In genomic region chr12:79521576-79521975, GRCh38 we compare ENCODE assay signal across 20 cellular contexts.
"Had no signal": no experiment of that assay in that cellular context is flagged by ENCODE, and none has a peak within 500 bp of the region (broad histone marks: within the 10 kb centered on the region; RNA-seq: fewer than 3 reads in every experiment).

No MANE protein-coding gene starts in this region.

- H3K36me3 ChIP-seq: brain microvascular endothelial cell, colonic mucosa, esophagus squamous epithelium, thyroid gland had no signal

- H3K27me3 ChIP-seq: brain microvascular endothelial cell, colonic mucosa, esophagus squamous epithelium, thyroid gland had no signal

- H3K9me3 ChIP-seq: colonic mucosa, esophagus squamous epithelium, thyroid gland had no signal

- DNase-seq: activated CD4-positive, alpha-beta memory T cell treated with anti-CD3 and anti-CD28 coated beads, Interleukin-2, amount 10 ng/mL, durations not matched to agents 7 days and 5 days; activated CD4-positive, alpha-beta T cell treated with anti-CD3 and anti-CD28 coated beads for 48 hours; activated CD4-positive, CD25-positive, alpha-beta regulatory T cell; activated CD8-positive, alpha-beta memory T cell treated with anti-CD3 and anti-CD28 coated beads, Interleukin-2, amount 10 ng/mL, durations not matched to agents 7 days and 5 days; activated naive CD4-positive, alpha-beta T cell treated with Interleukin-2 at 50 U/mL for 16 hours; activated naive CD8-positive, alpha-beta T cell treated with anti-CD3 and anti-CD28 coated beads, Interleukin-2, amount 10 ng/mL, durations not matched to agents 7 days and 5 days; activated T-cell treated with anti-CD3 and anti-CD28 coated beads, Interleukin-2, amount 50 U/mL, for 1 hour; amygdala; brain microvascular endothelial cell; colonic mucosa; esophagus squamous epithelium; left cardiac atrium; stimulated activated CD4-positive, alpha-beta T cell treated with anti-CD3 and anti-CD28 coated beads, Interleukin-12 subunit alpha, Interleukin-12 subunit beta, amount 100 ng/mL, for 4 hours; stimulated activated CD4-positive, alpha-beta T cell treated with anti-CD3 and anti-CD28 coated beads, Interleukin-1b, Interleukin-23, amount 100 ng/mL, for 48 hours; stimulated activated CD8-positive, alpha-beta memory T cell treated with anti-CD3 and anti-CD28 coated beads, Interleukin-4, amount 100 ng/mL, for 48 hours; stimulated activated naive CD4-positive, alpha-beta T cell; T-helper 1 cell; T-helper 9 cell; thyroid gland had no signal

- H3K4me3 ChIP-seq: colonic mucosa, esophagus squamous epithelium, thyroid gland had no signal

- H3K4me1 ChIP-seq: colonic mucosa, thyroid gland had no signal

- H3K27ac ChIP-seq: brain microvascular endothelial cell, colonic mucosa, esophagus squamous epithelium, thyroid gland had no signal

- ATAC-seq: activated CD8-positive, alpha-beta memory T cell treated with anti-CD3 and anti-CD28 coated beads, Interleukin-2, amount 10 ng/mL, durations not matched to agents 7 days and 5 days; left cardiac atrium; natural killer cell treated with Interleukin-12 subunit alpha and Interleukin-12 subunit beta and Interleukin-15 and Interleukin-18, amount 100 ng/mL, for 72 hours had no signal
